9 cellular contexts compared by ENCODE assay signal in the genomic region with DNA sequence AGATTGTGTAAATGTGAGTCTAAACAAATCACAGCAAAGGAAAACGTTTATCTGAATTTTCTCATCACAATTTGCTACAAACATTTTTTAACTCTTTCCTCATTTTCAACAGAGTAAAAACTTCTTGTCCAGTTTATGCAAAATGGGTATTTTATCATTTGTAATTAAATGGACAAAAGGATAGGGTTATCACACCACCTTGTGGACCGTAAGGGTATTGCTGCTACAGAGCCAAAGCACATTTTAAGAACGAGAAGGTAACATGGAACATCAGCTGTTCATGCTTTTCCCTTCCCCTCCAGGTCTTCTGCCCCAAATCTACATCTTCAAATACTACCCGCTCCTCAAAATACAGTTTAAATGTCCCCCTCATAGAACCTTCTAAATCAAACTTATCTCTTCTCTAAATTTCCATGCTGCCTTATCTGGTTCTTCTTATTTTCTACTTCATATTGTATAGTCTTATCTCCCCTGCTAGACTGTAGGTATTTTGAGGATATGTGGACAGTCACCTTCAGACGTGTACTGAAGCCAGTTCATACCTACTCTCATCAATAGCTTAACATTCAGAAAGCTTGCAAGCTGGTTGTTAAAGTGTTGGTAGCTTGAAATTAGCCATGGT. TPM values are rescaled to one million over a fixed set of nuclear protein-coding genes. Genes with fewer than 3 reads are reported as not detected.
DNase-seq lines count a peak whose midpoint lies in the region; ATAC-seq and TF ChIP-seq lines count a peak whose summit lies in the region.
"Had no signal": no experiment of that assay in that cellular context is flagged by ENCODE, and none has a peak within 500 bp of the region (broad histone marks: within the 10 kb centered on the region; RNA-seq: fewer than 3 reads in every experiment).

No MANE protein-coding gene starts in this region.

- no peaks in the 10 kb centered on the region for H3K27me3 ChIP-seq in mesendoderm (ENCODE audit: insufficient read depth, low read length, poor library complexity)

- DNase-seq in NCI-H2196 (lab: John Stamatoyannopoulos, UW; ENCODE audit: unreplicated experiment) (peak; percentile 1), NCI-H2196 treated with DMSO at 0.1 percent for 48 hours (lab: John Stamatoyannopoulos, UW; ENCODE audit: unreplicated experiment) (no peak), RWPE1 (ENCODE audit: low spot score) (peak; percentile 20), dedifferentiated amniotic fluid mesenchymal stem cell (ENCODE audit: extremely low spot score) (peak; percentile 39), mesendoderm (peak; percentile 38)
- DNase-seq: activated naive CD8-positive, alpha-beta T cell treated with anti-CD3 and anti-CD28 coated beads, Interleukin-2, amount 10 ng/mL, durations not matched to agents 7 days and 5 days had no signal

- no peaks in the 10 kb centered on the region for H3K79me1 ChIP-seq in mesendoderm (ENCODE audit: low read length)

- no peak overlapping the region for H4K8ac ChIP-seq in mesendoderm (ENCODE audit: low read depth, low read length)

- H3K4me1 ChIP-seq in mesendoderm (ENCODE audit: control insufficient read depth, low read depth, low read length), result no peaks in the 10 kb centered on the region

- H2BK15ac ChIP-seq in mesendoderm (replicated peaks; ENCODE audit: low read depth), result no peak overlapping the region

- no peak overlapping the region for H2BK120ac ChIP-seq in mesendoderm (ENCODE audit: low read depth, low read length)

- H3K36me3 ChIP-seq in mesendoderm (ENCODE audit: control insufficient read depth, insufficient read depth, low read length), result no peaks in the 10 kb centered on the region

- no CpG with 5 or more reads among the region's 5 CpGs for WGBS in mesendoderm (ENCODE audit: extremely low coverage, insufficient coverage, low lambda C conversion rate)

- no peak overlapping the region for H3K4me3 ChIP-seq in mesendoderm (ENCODE audit: low read length)

- TF ChIP-seq CTCF in RWPE1 (conservative IDR thresholded peaks at IDR 0.05; ENCODE audit: low read depth), result peak; percentile 92

- POLR2A ChIA-PET in RWPE1 (lab: Yijun Ruan, JAX; ENCODE audit: low non-redundant PET), result interaction anchor here (0.6 kb wide), 1 partner anchor 51 kb away, joined by 4 read pairs; no protein-coding TSS in a partner anchor

- H3K4me2 ChIP-seq in mesendoderm (ENCODE audit: low read length), result no peak overlapping the region

- no peaks in the 10 kb centered on the region for H3K79me2 ChIP-seq in mesendoderm (ENCODE audit: control insufficient read depth, insufficient read depth, low read length)

- H3K9ac ChIP-seq in mesendoderm (ENCODE audit: low read length), result no peak overlapping the region

- H3K18ac ChIP-seq in mesendoderm (ENCODE audit: low read length), result no peak overlapping the region

- ATAC-seq in GM19372 (IDR thresholded peaks at IDR 0.05; ENCODE audit: low read depth, unreplicated experiment) (peak; percentile 88), HG03442 (IDR thresholded peaks at IDR 0.05; ENCODE audit: unreplicated experiment) (peak; percentile 83), HG02763 (IDR thresholded peaks at IDR 0.05; ENCODE audit: unreplicated experiment) (no peak)

- no peak overlapping the region for H2AK5ac ChIP-seq in mesendoderm (ENCODE audit: low read length)

- no peak overlapping the region for H3K56ac ChIP-seq in mesendoderm (ENCODE audit: low read length)

- H3K23ac ChIP-seq in mesendoderm (ENCODE audit: low read length), result no peak overlapping the region

- no peak overlapping the region for H3K4ac ChIP-seq in mesendoderm (ENCODE audit: low read depth, low read length)

- H4K5ac ChIP-seq in mesendoderm (ENCODE audit: low read length), result no peak overlapping the region

- H3K27ac ChIP-seq in RWPE1 (no peak overlapping the region), mesendoderm (ENCODE audit: low read depth, low read length) (no peak overlapping the region)

- no peak overlapping the region for H2BK5ac ChIP-seq in mesendoderm (ENCODE audit: low read length)

- CTCF ChIA-PET in RWPE1 (lab: Yijun Ruan, JAX), result interaction anchor here (0.6 to 0.8 kb wide), 7 partner anchors 19 to 1097 kb away, joined by 3 to 5 read pairs (median 4); no protein-coding TSS in a partner anchor

RNA-seq across cellular contexts. Expression of a gene that starts 12.8 kb away (rescaled TPM):
- 29.8 TPM for polyA plus RNA-seq in mesendoderm (2013, experiment 1 of 2)
- polyA plus RNA-seq in mesendoderm (2013, experiment 2 of 2), result 29.0 TPM
